2 cellular contexts compared by ENCODE assay signal in the genomic region with DNA sequence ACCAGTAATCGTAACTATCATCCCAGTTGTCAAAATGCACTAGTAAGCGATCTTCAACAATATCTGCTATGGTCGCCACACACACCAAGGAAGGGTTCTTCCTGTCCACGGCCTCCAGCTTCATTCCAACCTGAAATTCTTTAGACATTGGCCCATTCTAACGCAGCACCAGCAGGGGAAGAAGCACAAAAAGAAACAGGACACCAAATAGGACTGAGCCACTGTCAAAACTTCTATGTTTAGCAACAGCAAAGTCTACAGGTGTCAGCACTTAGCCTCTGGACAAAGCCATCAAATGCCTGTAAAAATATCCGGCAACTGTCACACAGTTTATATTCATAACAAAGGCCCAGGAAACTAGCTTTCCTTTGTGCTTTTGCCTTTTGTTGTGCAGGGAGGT.
TF ChIP-seq lines count a peak whose summit lies in the region.

No MANE protein-coding gene starts in this region.

TF ChIP-seq in GM23338, 12 proteins besides CTCF, POLR2A, EP300 and RAD21:
- TF ChIP-seq ETS1 (IDR thresholded peaks at IDR 0.05) (no peak), ZNF114 (CRISPR knock-in tag; IDR thresholded peaks at IDR 0.05) (no peak), ZNF331 (CRISPR knock-in tag; IDR thresholded peaks at IDR 0.05; ENCODE audit: low read depth) (no peak), EZH2phosphoT487 (IDR thresholded peaks at IDR 0.05; ENCODE audit: unreplicated experiment) (no peak), CREB1 (CRISPR knock-in tag; IDR thresholded peaks at IDR 0.05; ENCODE audit: low read depth) (no peak), NANOG (IDR thresholded peaks at IDR 0.05; ENCODE audit: borderline replicate concordance) (no peak), JUNB (IDR thresholded peaks at IDR 0.05; ENCODE audit: unreplicated experiment) (no peak)
- TF ChIP-seq, protein P1, sequence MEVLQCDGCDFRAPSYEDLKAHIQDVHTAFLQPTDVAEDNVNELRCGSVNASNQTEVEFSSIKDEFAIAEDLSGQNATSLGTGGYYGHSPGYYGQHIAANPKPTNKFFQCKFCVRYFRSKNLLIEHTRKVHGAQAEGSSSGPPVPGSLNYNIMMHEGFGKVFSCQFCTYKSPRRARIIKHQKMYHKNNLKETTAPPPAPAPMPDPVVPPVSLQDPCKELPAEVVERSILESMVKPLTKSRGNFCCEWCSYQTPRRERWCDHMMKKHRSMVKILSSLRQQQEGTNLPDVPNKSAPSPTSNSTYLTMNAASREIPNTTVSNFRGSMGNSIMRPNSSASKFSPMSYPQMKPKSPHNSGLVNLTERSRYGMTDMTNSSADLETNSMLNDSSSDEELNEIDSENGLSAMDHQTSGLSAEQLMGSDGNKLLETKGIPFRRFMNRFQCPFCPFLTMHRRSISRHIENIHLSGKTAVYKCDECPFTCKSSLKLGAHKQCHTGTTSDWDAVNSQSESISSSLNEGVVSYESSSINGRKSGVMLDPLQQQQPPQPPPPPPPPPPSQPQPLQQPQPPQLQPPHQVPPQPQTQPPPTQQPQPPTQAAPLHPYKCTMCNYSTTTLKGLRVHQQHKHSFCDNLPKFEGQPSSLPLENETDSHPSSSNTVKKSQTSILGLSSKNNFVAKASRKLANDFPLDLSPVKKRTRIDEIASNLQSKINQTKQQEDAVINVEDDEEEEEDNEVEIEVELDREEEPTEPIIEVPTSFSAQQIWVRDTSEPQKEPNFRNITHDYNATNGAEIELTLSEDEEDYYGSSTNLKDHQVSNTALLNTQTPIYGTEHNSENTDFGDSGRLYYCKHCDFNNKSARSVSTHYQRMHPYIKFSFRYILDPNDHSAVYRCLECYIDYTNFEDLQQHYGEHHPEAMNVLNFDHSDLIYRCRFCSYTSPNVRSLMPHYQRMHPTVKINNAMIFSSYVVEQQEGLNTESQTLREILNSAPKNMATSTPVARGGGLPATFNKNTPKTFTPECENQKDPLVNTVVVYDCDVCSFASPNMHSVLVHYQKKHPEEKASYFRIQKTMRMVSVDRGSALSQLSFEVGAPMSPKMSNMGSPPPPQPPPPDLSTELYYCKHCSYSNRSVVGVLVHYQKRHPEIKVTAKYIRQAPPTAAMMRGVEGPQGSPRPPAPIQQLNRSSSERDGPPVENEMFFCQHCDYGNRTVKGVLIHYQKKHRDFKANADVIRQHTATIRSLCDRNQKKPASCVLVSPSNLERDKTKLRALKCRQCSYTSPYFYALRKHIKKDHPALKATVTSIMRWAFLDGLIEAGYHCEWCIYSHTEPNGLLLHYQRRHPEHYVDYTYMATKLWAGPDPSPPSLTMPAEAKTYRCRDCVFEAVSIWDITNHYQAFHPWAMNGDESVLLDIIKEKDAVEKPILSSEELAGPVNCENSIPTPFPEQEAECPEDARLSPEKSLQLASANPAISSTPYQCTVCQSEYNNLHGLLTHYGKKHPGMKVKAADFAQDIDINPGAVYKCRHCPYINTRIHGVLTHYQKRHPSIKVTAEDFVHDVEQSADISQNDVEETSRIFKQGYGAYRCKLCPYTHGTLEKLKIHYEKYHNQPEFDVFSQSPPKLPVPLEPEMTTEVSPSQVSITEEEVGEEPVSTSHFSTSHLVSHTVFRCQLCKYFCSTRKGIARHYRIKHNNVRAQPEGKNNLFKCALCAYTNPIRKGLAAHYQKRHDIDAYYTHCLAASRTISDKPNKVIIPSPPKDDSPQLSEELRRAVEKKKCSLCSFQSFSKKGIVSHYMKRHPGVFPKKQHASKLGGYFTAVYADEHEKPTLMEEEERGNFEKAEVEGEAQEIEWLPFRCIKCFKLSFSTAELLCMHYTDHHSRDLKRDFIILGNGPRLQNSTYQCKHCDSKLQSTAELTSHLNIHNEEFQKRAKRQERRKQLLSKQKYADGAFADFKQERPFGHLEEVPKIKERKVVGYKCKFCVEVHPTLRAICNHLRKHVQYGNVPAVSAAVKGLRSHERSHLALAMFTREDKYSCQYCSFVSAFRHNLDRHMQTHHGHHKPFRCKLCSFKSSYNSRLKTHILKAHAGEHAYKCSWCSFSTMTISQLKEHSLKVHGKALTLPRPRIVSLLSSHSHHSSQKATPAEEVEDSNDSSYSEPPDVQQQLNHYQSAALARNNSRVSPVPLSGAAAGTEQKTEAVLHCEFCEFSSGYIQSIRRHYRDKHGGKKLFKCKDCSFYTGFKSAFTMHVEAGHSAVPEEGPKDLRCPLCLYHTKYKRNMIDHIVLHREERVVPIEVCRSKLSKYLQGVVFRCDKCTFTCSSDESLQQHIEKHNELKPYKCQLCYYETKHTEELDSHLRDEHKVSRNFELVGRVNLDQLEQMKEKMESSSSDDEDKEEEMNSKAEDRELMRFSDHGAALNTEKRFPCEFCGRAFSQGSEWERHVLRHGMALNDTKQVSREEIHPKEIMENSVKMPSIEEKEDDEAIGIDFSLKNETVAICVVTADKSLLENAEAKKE (CRISPR knock-in tag; IDR thresholded peaks at IDR 0.05): no peak
TF ChIP-seq in GM23338: peak in this region for 0.

TF ChIP-seq in GM12878, 131 proteins besides CTCF, POLR2A, EP300 and RAD21:
- TF ChIP-seq ZBTB4 (CRISPR knock-in tag; IDR thresholded peaks at IDR 0.05) (no peak), SREBF2 (IDR thresholded peaks at IDR 0.05; ENCODE audit: low read length) (no peak), BACH1 (IDR thresholded peaks at IDR 0.05; ENCODE audit: borderline replicate concordance) (no peak)
TF ChIP-seq in GM12878: peak in this region for 0.
